In genomic region chr4:38621004-38621684, GRCh38 we compare ENCODE assay signal across 8 cellular contexts. TPM values are rescaled to one million over a fixed set of nuclear protein-coding genes. Genes with fewer than 3 reads are reported as not detected.
A peak's percentile ranks its signal among the peaks of the same experiment; 100 is the strongest.
DNase-seq lines count a peak whose midpoint lies in the region; ATAC-seq and TF ChIP-seq lines count a peak whose summit lies in the region.
"Had no signal": no experiment of that assay in that cellular context is flagged by ENCODE, and none has a peak within 500 bp of the region (broad histone marks: within the 10 kb centered on the region; RNA-seq: fewer than 3 reads in every experiment).

No MANE protein-coding gene starts in this region.

- H3K4me3 Mint-ChIP-seq in stimulated activated effector memory CD8-positive, alpha-beta T cell treated with anti-CD3 and anti-CD28 coated beads, Interleukin-12 subunit alpha, Interleukin-12 subunit beta, amount 100 ng/mL, for 72 hours = no peak overlapping the region
- H3K4me3 Mint-ChIP-seq in chondrocyte (ENCODE audit: unreplicated experiment) = no peak overlapping the region
- H3K4me3 Mint-ChIP-seq: H9 had no signal

- TF ChIP-seq CTCF in HL-60 (IDR thresholded peaks at IDR 0.05; ENCODE audit: insufficient read depth, low read length) = no peak
- TF ChIP-seq CTCF in chondrocyte (IDR thresholded peaks at IDR 0.05) = no peak
- no peak for TF ChIP-seq CTCF in thyroid gland (IDR thresholded peaks at IDR 0.05)

- peak overlapping the region; percentile 50 for H3K27ac ChIP-seq in HL-60 (replicated peaks)
- H3K27ac ChIP-seq in thyroid gland = no peak overlapping the region

- no peak for TF ChIP-seq POLR2A in thyroid gland (IDR thresholded peaks at IDR 0.05)

- no peaks in the 10 kb centered on the region for H3K27me3 Mint-ChIP-seq in chondrocyte (ENCODE audit: low read depth)

- no peaks in the 10 kb centered on the region for H3K36me3 Mint-ChIP-seq in stimulated activated effector memory CD8-positive, alpha-beta T cell treated with anti-CD3 and anti-CD28 coated beads, Interleukin-12 subunit alpha, Interleukin-12 subunit beta, amount 100 ng/mL, for 72 hours
- H3K36me3 Mint-ChIP-seq in chondrocyte (ENCODE audit: low read depth) = no peaks in the 10 kb centered on the region

- peaks cover 21% of the 10 kb centered on the region for H3K4me1 Mint-ChIP-seq in stimulated activated effector memory CD8-positive, alpha-beta T cell treated with anti-CD3 and anti-CD28 coated beads, Interleukin-12 subunit alpha, Interleukin-12 subunit beta, amount 100 ng/mL, for 72 hours
- peaks cover 3% of the 10 kb centered on the region for H3K4me1 Mint-ChIP-seq in chondrocyte (ENCODE audit: low read depth)

- peak; percentile 38 for ATAC-seq in stimulated activated effector memory CD8-positive, alpha-beta T cell treated with anti-CD3 and anti-CD28 coated beads, Interleukin-12 subunit alpha, Interleukin-12 subunit beta, amount 100 ng/mL, for 72 hours
- ATAC-seq in GM21717 (IDR thresholded peaks at IDR 0.05; ENCODE audit: unreplicated experiment) = no peak

- DNase-seq in HL-60 (ENCODE audit: low read depth in 1 of 2, low spot score in 1 of 2) (peak; percentile 91), NOMO-1 (lab: John Stamatoyannopoulos, UW; ENCODE audit: unreplicated experiment in 2 of 2) (peak; percentile 81 to 98), fibroblast of gingiva (ENCODE audit: low read depth) (peak; percentile 76), chondrocyte (ENCODE audit: low spot score) (no peak), thyroid gland (no peak)
- peak in 1 of 2 donors; percentile 48 for DNase-seq in stimulated activated effector memory CD8-positive, alpha-beta T cell treated with anti-CD3 and anti-CD28 coated beads, Interleukin-12 subunit alpha, Interleukin-12 subunit beta, amount 100 ng/mL, for 72 hours (ENCODE audit: low spot score in 2 of 2)
- DNase-seq: H9 had no signal

- no peak overlapping the region for H3K4me3 ChIP-seq in HL-60 (replicated peaks; ENCODE audit: insufficient read depth, low read length)
- no peak overlapping the region for H3K4me3 ChIP-seq in thyroid gland (replicated peaks in 1 of 3)

- WGBS in thyroid gland, 2 donors = 87 to 93% methylated on average over 9 of the region's 9 CpGs

- no peak overlapping the region for H3K27ac Mint-ChIP-seq in stimulated activated effector memory CD8-positive, alpha-beta T cell treated with anti-CD3 and anti-CD28 coated beads, Interleukin-12 subunit alpha, Interleukin-12 subunit beta, amount 100 ng/mL, for 72 hours
- H3K27ac Mint-ChIP-seq in chondrocyte (ENCODE audit: unreplicated experiment) = no peak overlapping the region

- H3K9me3 Mint-ChIP-seq in stimulated activated effector memory CD8-positive, alpha-beta T cell treated with anti-CD3 and anti-CD28 coated beads, Interleukin-12 subunit alpha, Interleukin-12 subunit beta, amount 100 ng/mL, for 72 hours = no peaks in the 10 kb centered on the region
- H3K9me3 Mint-ChIP-seq in chondrocyte (ENCODE audit: low read depth) = no peaks in the 10 kb centered on the region

- no peaks in the 10 kb centered on the region for H3K27me3 ChIP-seq in HL-60 (ENCODE audit: insufficient read depth, poor library complexity, severe bottlenecking)
- no peaks in the 10 kb centered on the region for H3K27me3 ChIP-seq in thyroid gland

- intact Hi-C loops in thyroid gland (cut with DNase I) = no loop called here

- peaks cover 6 to 8% of the 10 kb centered on the region in 2 donors for H3K4me1 ChIP-seq in thyroid gland

- H3K36me3 ChIP-seq in thyroid gland = no peaks in the 10 kb centered on the region

- no peaks in the 10 kb centered on the region for H3K9me3 ChIP-seq in thyroid gland

RNA-seq across cellular contexts. Expression of gene KLF3, which starts 42.9 kb away (rescaled TPM):
- total RNA-seq in chondrocyte (26.4 to 27.6 TPM (median 26.7 TPM) in 3 replicates), thyroid gland (10 to 100 TPM; 60.4 to 71.2 (median 64.8) TPM)

Comparison
In these comparisons a context has a peak if more than half of its experiments do, and no peak if none do; other contexts are left out.
1. DNase-seq: peak in HL-60 (2 of 2), NOMO-1 (2 of 2) and fibroblast of gingiva (single experiment); none in chondrocyte (single experiment) and thyroid gland (0 of 2).